ENCODE assay signal across 8 cellular contexts in genomic region chr14:39433452-39433813, GRCh38. TPM values are rescaled to one million over a fixed set of nuclear protein-coding genes. Genes with fewer than 3 reads are reported as not detected.
DNase-seq lines count a peak whose midpoint lies in the region; ATAC-seq and TF ChIP-seq lines count a peak whose summit lies in the region.

No MANE protein-coding gene starts in this region.

- DNase-seq in cardiac fibroblast (ENCODE audit: low read depth in 2 of 2) (no peak), MV-4-11 (lab: John Stamatoyannopoulos, UW) (no peak), NCI-H128 (lab: John Stamatoyannopoulos, UW; ENCODE audit: unreplicated experiment) (no peak)

- peaks cover 24% of the 10 kb centered on the region for H3K79me2 ChIP-seq in ACC112 (ENCODE audit: control insufficient read depth, insufficient read depth, low read length, unreplicated experiment)

- no peaks in the 10 kb centered on the region for H3K36me3 ChIP-seq in ACC112 (ENCODE audit: insufficient read depth, low read length)
- no peaks in the 10 kb centered on the region for H3K36me3 ChIP-seq in HUES64 (ENCODE audit: insufficient read depth, low read length)
- no peaks in the 10 kb centered on the region for H3K36me3 ChIP-seq in mucosa of rectum (ENCODE audit: control insufficient read depth in 2 of 2, insufficient read depth in 2 of 2, low read length in 2 of 2)

- no peak for TF ChIP-seq CTCF in cardiac fibroblast (IDR thresholded peaks at IDR 0.05; ENCODE audit: low read depth, low read length)

- H3K27ac ChIP-seq in ACC112 (ENCODE audit: low read depth, low read length) (peak overlapping the region; percentile 86; the same call in 1 of the 2 replicates), HUES64 (ENCODE audit: low read depth, low read length) (no peak overlapping the region), mucosa of rectum (ENCODE audit: low read depth in 2 of 2, low read length in 2 of 2) (peak overlapping the region; percentile 99)

- H3K27me3 ChIP-seq in ACC112 (ENCODE audit: insufficient read depth, low read length) = no peaks in the 10 kb centered on the region
- H3K27me3 ChIP-seq in HUES64 (ENCODE audit: insufficient read depth, low read length) = no peaks in the 10 kb centered on the region
- no peaks in the 10 kb centered on the region for H3K27me3 ChIP-seq in mucosa of rectum (ENCODE audit: control insufficient read depth in 2 of 2, insufficient read depth in 2 of 2, low read length in 2 of 2)

- H3K9me3 ChIP-seq in HUES64 (ENCODE audit: insufficient read depth, low read depth, low read length) (no peaks in the 10 kb centered on the region), mucosa of rectum (ENCODE audit: control insufficient read depth in 2 of 2, low read length in 2 of 2) (no peaks in the 10 kb centered on the region)

- peak overlapping the region; percentile 55 for H2AFZ ChIP-seq in ACC112 (ENCODE audit: low read length, unreplicated experiment)

- H3K4me3 ChIP-seq in ACC112 (ENCODE audit: low read depth, low read length) (peak overlapping the region; percentile 93), HUES64 (ENCODE audit: low read length) (peak overlapping the region; percentile 94), cardiac fibroblast (replicated peaks in 1 of 2; ENCODE audit: low read depth in 2 of 2, low read length in 2 of 2) (peak overlapping the region; percentile 70 to 79), mucosa of rectum (ENCODE audit: low read length in 2 of 2) (peak overlapping the region; percentile 75 to 79)

- no peak for ATAC-seq in GM21576 (IDR thresholded peaks at IDR 0.05; ENCODE audit: unreplicated experiment)
- ATAC-seq in HG03439 (IDR thresholded peaks at IDR 0.05; ENCODE audit: unreplicated experiment) = no peak

- 3% methylated on average over 3 of the region's 8 CpGs for whole genome bisulfite sequencing in HUES64

- H3K9ac ChIP-seq in HUES64 (ENCODE audit: low read depth, low read length) (peak overlapping the region; percentile 83), mucosa of rectum (ENCODE audit: low read depth in 1 of 2, low read length in 2 of 2) (peak overlapping the region; percentile 81 to 90)

- H3K4me1 ChIP-seq in ACC112 (ENCODE audit: control insufficient read depth, insufficient read depth, low read length, unreplicated experiment) (peaks cover 18% of the 10 kb centered on the region), HUES64 (ENCODE audit: insufficient read depth, low read length) (peaks cover 12% of the 10 kb centered on the region; the same call in 1 of the 2 replicates), mucosa of rectum (ENCODE audit: control insufficient read depth in 2 of 2, insufficient read depth in 2 of 2, low read length in 2 of 2) (peaks cover 16 to 24% of the 10 kb centered on the region in 2 donors)

RNA-seq across cellular contexts. Expression of gene FBXO33, which starts 1.2 kb away (rescaled TPM):
- 7.8 TPM for polyA plus RNA-seq in HUES64 (2013, experiment 1 of 2)
- polyA plus RNA-seq in HUES64 (2013, experiment 2 of 2) = 8.2 TPM
